In genomic region chr2:171615071-171615470, GRCh38 we compare ENCODE assay signal across 28 cellular contexts.
A peak's percentile ranks its signal among the peaks of the same experiment; 100 is the strongest.
DNase-seq lines count a peak whose midpoint lies in the region; ATAC-seq and TF ChIP-seq lines count a peak whose summit lies in the region.
"Had no signal": no experiment of that assay in that cellular context is flagged by ENCODE, and none has a peak within 500 bp of the region (broad histone marks: within the 10 kb centered on the region; RNA-seq: fewer than 3 reads in every experiment).

No MANE protein-coding gene starts in this region.

- H3K4me2 ChIP-seq in fibroblast of lung (ENCODE audit: extremely low read depth, insufficient read depth, low read length) (peak overlapping the region; percentile 5), osteoblast (ENCODE audit: insufficient read depth, low read length) (peak overlapping the region; percentile 34)
- H3K4me2 ChIP-seq: BLaER1 treated with 17β-estradiol and CSF1 and Interleukin-3, amounts not matched to agents 10 nM and 100 nM; GM23338 had no signal

- H3K9ac ChIP-seq in fibroblast of lung (ENCODE audit: insufficient read depth, low read length) = no peak overlapping the region
- H3K9ac ChIP-seq: BLaER1 treated with 17β-estradiol and CSF1 and Interleukin-3, amounts not matched to agents 10 nM and 100 nM had no signal

- H3K4me1 ChIP-seq in SJCRH30 (peaks cover 22% of the 10 kb centered on the region), fibroblast of lung (ENCODE audit: control insufficient read depth, extremely low read depth, insufficient read depth, low read length) (peaks cover 2% of the 10 kb centered on the region), osteoblast (ENCODE audit: insufficient read depth, low read length) (peaks cover 11% of the 10 kb centered on the region)
- H3K4me1 ChIP-seq: BLaER1 treated with 17β-estradiol and CSF1 and Interleukin-3, amounts not matched to agents 10 nM and 100 nM; body of pancreas; foreskin keratinocyte; left ventricle myocardium inferior had no signal

- H3K27ac ChIP-seq in SJCRH30 = peak overlapping the region; percentile 97
- H3K27ac ChIP-seq in fibroblast of lung (ENCODE audit: insufficient read depth, low read length) = peak overlapping the region; percentile 43
- peak overlapping the region; percentile 46 for H3K27ac ChIP-seq in osteoblast (ENCODE audit: low read depth, low read length)
- H3K27ac ChIP-seq: BLaER1 treated with 17β-estradiol and CSF1 and Interleukin-3, amounts not matched to agents 10 nM and 100 nM; body of pancreas; foreskin keratinocyte; left ventricle myocardium inferior; RWPE1; SK-N-MC; thoracic aorta had no signal

- TF ChIP-seq CTCF in fibroblast of lung (conservative IDR thresholded peaks at IDR 0.05 in 1 of 2, IDR thresholded peaks at IDR 0.05 in 1 of 2; ENCODE audit: low read depth in 1 of 2, low read length in 2 of 2) = no peak
- TF ChIP-seq CTCF in osteoblast (IDR thresholded peaks at IDR 0.05; ENCODE audit: extremely low read depth, low read depth, low read length) = no peak

- peaks cover 5 to 16% of the 10 kb centered on the region in 2 donors for H3K27me3 Mint-ChIP-seq in natural killer cell treated with Interleukin-12 subunit alpha and Interleukin-12 subunit beta and Interleukin-15 and Interleukin-18, amount 100 ng/mL, for 72 hours
- H3K27me3 Mint-ChIP-seq: stimulated activated naive CD8-positive, alpha-beta T cell treated with anti-CD3 and anti-CD28 coated beads, Interleukin-15, amount 100 ng/mL, for 72 hours had no signal

- no peak overlapping the region for H2AFZ ChIP-seq in fibroblast of lung (ENCODE audit: low read length)
- H2AFZ ChIP-seq in osteoblast (ENCODE audit: low read length) = no peak overlapping the region
- H2AFZ ChIP-seq: GM23338 had no signal

- H3K27me3 ChIP-seq in SJCRH30 = no peaks in the 10 kb centered on the region
- H3K27me3 ChIP-seq in fibroblast of lung (ENCODE audit: control insufficient read depth, insufficient read depth, low read length) = no peaks in the 10 kb centered on the region
- H3K27me3 ChIP-seq in osteoblast (ENCODE audit: insufficient read depth, low read length) = peaks cover 3% of the 10 kb centered on the region
- H3K27me3 ChIP-seq: BLaER1 treated with 17β-estradiol and CSF1 and Interleukin-3, amounts not matched to agents 10 nM and 100 nM; body of pancreas had no signal

- H3K9me3 Mint-ChIP-seq in natural killer cell treated with Interleukin-12 subunit alpha and Interleukin-12 subunit beta and Interleukin-15 and Interleukin-18, amount 100 ng/mL, for 72 hours = no peaks in the 10 kb centered on the region
- H3K9me3 Mint-ChIP-seq: GM23338; stimulated activated naive CD8-positive, alpha-beta T cell treated with anti-CD3 and anti-CD28 coated beads, Interleukin-15, amount 100 ng/mL, for 72 hours had no signal

- H4K20me1 ChIP-seq in fibroblast of lung (ENCODE audit: control insufficient read depth, extremely low read depth, insufficient read depth, low read length) = no peaks in the 10 kb centered on the region
- H4K20me1 ChIP-seq in osteoblast (ENCODE audit: insufficient read depth, low read length) = no peaks in the 10 kb centered on the region
- H4K20me1 ChIP-seq: BLaER1 treated with 17β-estradiol and CSF1 and Interleukin-3, amounts not matched to agents 10 nM and 100 nM had no signal

- no peak for ATAC-seq in natural killer cell treated with Interleukin-12 subunit alpha and Interleukin-12 subunit beta and Interleukin-15 and Interleukin-18, amount 100 ng/mL, for 72 hours
- ATAC-seq: activated T-cell treated with anti-CD3 and anti-CD28 coated beads, Interleukin-2, amount 50 U/mL, for 72 hours; body of pancreas; GM23338; right cardiac atrium; stimulated activated naive CD8-positive, alpha-beta T cell treated with anti-CD3 and anti-CD28 coated beads, Interleukin-15, amount 100 ng/mL, for 72 hours had no signal

- H3K36me3 ChIP-seq in SJCRH30 (no peaks in the 10 kb centered on the region), fibroblast of lung (ENCODE audit: control insufficient read depth, insufficient read depth, low read length) (no peaks in the 10 kb centered on the region), osteoblast (ENCODE audit: insufficient read depth, low read length) (no peaks in the 10 kb centered on the region)
- H3K36me3 ChIP-seq: BLaER1 treated with 17β-estradiol and CSF1 and Interleukin-3, amounts not matched to agents 10 nM and 100 nM; left ventricle myocardium inferior; thoracic aorta had no signal

- no peak overlapping the region for H3K27ac Mint-ChIP-seq in natural killer cell treated with Interleukin-12 subunit alpha and Interleukin-12 subunit beta and Interleukin-15 and Interleukin-18, amount 100 ng/mL, for 72 hours
- H3K27ac Mint-ChIP-seq: activated T-cell treated with anti-CD3 and anti-CD28 coated beads, Interleukin-2, amount 50 U/mL, for 72 hours; GM23338; stimulated activated naive CD8-positive, alpha-beta T cell treated with anti-CD3 and anti-CD28 coated beads, Interleukin-15, amount 100 ng/mL, for 72 hours had no signal

- H3K4me3 ChIP-seq in SJCRH30 (no peak overlapping the region), fibroblast of lung (replicated peaks in 1 of 4; ENCODE audit: control extremely low read depth in 1 of 4, insufficient read depth in 1 of 4, low read depth in 3 of 4, low read length in 4 of 4) (no peak overlapping the region), osteoblast (ENCODE audit: insufficient read depth, low read length) (no peak overlapping the region)
- H3K4me3 ChIP-seq: BLaER1 treated with 17β-estradiol and CSF1 and Interleukin-3, amounts not matched to agents 10 nM and 100 nM; body of pancreas; GM23338; left ventricle myocardium inferior; SK-N-MC; thoracic aorta had no signal

- H3K36me3 Mint-ChIP-seq in natural killer cell treated with Interleukin-12 subunit alpha and Interleukin-12 subunit beta and Interleukin-15 and Interleukin-18, amount 100 ng/mL, for 72 hours = no peaks in the 10 kb centered on the region

- no peak overlapping the region for H3K4me3 Mint-ChIP-seq in natural killer cell treated with Interleukin-12 subunit alpha and Interleukin-12 subunit beta and Interleukin-15 and Interleukin-18, amount 100 ng/mL, for 72 hours
- H3K4me3 Mint-ChIP-seq: activated T-cell treated with anti-CD3 and anti-CD28 coated beads, Interleukin-2, amount 50 U/mL, for 72 hours; GM23338; stimulated activated naive CD8-positive, alpha-beta T cell treated with anti-CD3 and anti-CD28 coated beads, Interleukin-15, amount 100 ng/mL, for 72 hours had no signal

- DNase-seq in ELR (ENCODE audit: low read depth) (peak; percentile 5), SJCRH30 (peak; percentile 71), fibroblast of lung (ENCODE audit: low read depth in 2 of 2) (peak in 1 of 2 donors; percentile 33), osteoblast (ENCODE audit: insufficient read length, low spot score, missing footprints) (no peak), SW 1271 (lab: John Stamatoyannopoulos, UW) (no peak), D341Med (ENCODE audit: low spot score) (no peak)
- DNase-seq in natural killer cell treated with Interleukin-12 subunit alpha and Interleukin-12 subunit beta and Interleukin-15 and Interleukin-18, amount 100 ng/mL, for 72 hours (ENCODE audit: low spot score) = no peak
- DNase-seq: activated CD4-positive, alpha-beta T cell treated with anti-CD3 and anti-CD28 coated beads, Interleukin-2, amount 50 U/mL, for 48 hours; activated CD4-positive, CD25-positive, alpha-beta regulatory T cell treated with anti-CD3 and anti-CD28 coated beads, Interleukin-2, amount 50 U/mL, for 72 hours; activated T-cell treated with anti-CD3 and anti-CD28 coated beads, Interleukin-2, amount 50 U/mL, for 72 hours; body of pancreas; cerebellar nuclear complex; DMS79; head of caudate nucleus; left ventricle myocardium inferior; mesendoderm; NCI-H1092; NCI-H510A treated with DMSO at 0.1 percent for 48 hours; posterior cingulate gyrus; right cardiac atrium; stimulated activated CD8-positive, alpha-beta memory T cell treated with anti-CD3 and anti-CD28 coated beads, Interleukin-4, amount 100 ng/mL, for 48 hours; stimulated activated naive CD8-positive, alpha-beta T cell treated with anti-CD3 and anti-CD28 coated beads, Interleukin-15, amount 100 ng/mL, for 72 hours had no signal

- peaks cover 3% of the 10 kb centered on the region; the same call in 1 of the 2 replicates for H3K9me3 ChIP-seq in SJCRH30 (replicated peaks)
- no peaks in the 10 kb centered on the region for H3K9me3 ChIP-seq in fibroblast of lung (ENCODE audit: control insufficient read depth, insufficient read depth, low read depth, low read length)
- H3K9me3 ChIP-seq in osteoblast (ENCODE audit: low read depth, low read length) = no peaks in the 10 kb centered on the region
- H3K9me3 ChIP-seq: body of pancreas, left ventricle myocardium inferior, thoracic aorta had no signal

- H3K79me2 ChIP-seq in fibroblast of lung (ENCODE audit: control insufficient read depth, insufficient read depth, low read length) (no peaks in the 10 kb centered on the region), osteoblast (ENCODE audit: insufficient read depth, low read length) (no peaks in the 10 kb centered on the region)

- H3K4me1 Mint-ChIP-seq in natural killer cell treated with Interleukin-12 subunit alpha and Interleukin-12 subunit beta and Interleukin-15 and Interleukin-18, amount 100 ng/mL, for 72 hours (ENCODE audit: low read depth in 2 of 2) = no peaks in the 10 kb centered on the region
- H3K4me1 Mint-ChIP-seq: GM23338; stimulated activated naive CD8-positive, alpha-beta T cell treated with anti-CD3 and anti-CD28 coated beads, Interleukin-15, amount 100 ng/mL, for 72 hours had no signal

Comparison
In these comparisons a context has a peak if more than half of its experiments do, and no peak if none do; other contexts are left out.
1. DNase-seq: peak in ELR (single experiment) and SJCRH30 (2 of 2); none in osteoblast (single experiment), SW 1271 (0 of 2), natural killer cell treated with Interleukin-12 subunit alpha and Interleukin-12 subunit beta and Interleukin-15 and Interleukin-18, amount 100 ng/mL, for 72 hours (single experiment) and D341Med (single experiment).
2. H3K27ac ChIP-seq: peak in every context shown above with its lines; median percentile 97 in SJCRH30; 46 in osteoblast; 43 in fibroblast of lung.